Comparison of ENCODE assay signal across 35 cellular contexts in the genomic region with DNA sequence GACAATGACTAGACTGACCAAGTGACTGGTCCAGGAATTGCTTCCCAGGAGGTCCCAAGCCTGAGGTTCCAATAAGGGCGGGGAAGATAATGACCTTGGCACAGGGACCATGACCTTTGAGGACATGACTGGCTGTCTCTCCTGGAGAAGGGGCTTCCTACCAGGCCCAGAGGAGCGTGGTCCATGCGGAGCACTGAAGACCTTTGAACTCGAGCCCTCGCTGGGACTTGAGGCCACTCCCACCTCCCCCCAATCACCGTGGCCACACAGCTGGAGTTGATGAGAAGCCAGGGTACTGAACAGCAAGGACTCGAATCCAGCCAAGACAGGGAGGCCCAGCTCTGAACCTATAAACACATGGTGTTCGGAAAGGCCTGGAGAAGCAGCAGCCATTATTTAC.
DNase-seq lines count a peak whose midpoint lies in the region; ATAC-seq, FAIRE-seq and TF ChIP-seq lines count a peak whose summit lies in the region.
"Had no signal": no experiment of that assay in that cellular context is flagged by ENCODE, and none has a peak within 500 bp of the region (broad histone marks: within the 10 kb centered on the region; RNA-seq: fewer than 3 reads in every experiment).

No MANE protein-coding gene starts in this region.

- H3K4me3 Mint-ChIP-seq in activated CD4-positive, alpha-beta T cell treated with anti-CD3 and anti-CD28 coated beads, Interleukin-2, amount 10 ng/mL, durations not matched to agents 24 days and 14 days, result no peak overlapping the region
- H3K4me3 Mint-ChIP-seq: B cell; CD14-positive monocyte; CD4-positive, alpha-beta memory T cell; CD4-positive, alpha-beta T cell; CD4-positive, CD25-positive, alpha-beta regulatory T cell; CD8-positive, alpha-beta memory T cell; CD8-positive, alpha-beta T cell had no signal

- H3K9ac ChIP-seq in IMR-90 (ENCODE audit: low read depth, low read length), result no peak overlapping the region
- H3K9ac ChIP-seq in kidney (ENCODE audit: low read length in 2 of 2), result no peak overlapping the region
- H3K9ac ChIP-seq: BLaER1; BLaER1 treated with 17β-estradiol and CSF1 and Interleukin-3, amounts not matched to agents 10 nM and 100 nM had no signal

- no peak overlapping the region for H2BK15ac ChIP-seq in IMR-90 (ENCODE audit: low read depth, low read length)

- H3K18ac ChIP-seq in IMR-90 (ENCODE audit: low read depth, low read length), result no peak overlapping the region

- CTCF ChIA-PET in IMR-90 (lab: Yijun Ruan, JAX), result no interaction called here

- H3K14ac ChIP-seq in IMR-90 (replicated peaks; ENCODE audit: low read depth, low read length), result no peak overlapping the region

- H3K9me3 Mint-ChIP-seq in activated CD4-positive, alpha-beta T cell treated with anti-CD3 and anti-CD28 coated beads, Interleukin-2, amount 10 ng/mL, durations not matched to agents 24 days and 14 days, result peaks cover 7% of the 10 kb centered on the region

- no peak for TF ChIP-seq CTCF in IMR-90 (conservative IDR thresholded peaks at IDR 0.05; ENCODE audit: low read depth, low read length)
- no peak for TF ChIP-seq CTCF in kidney (IDR thresholded peaks at IDR 0.05; ENCODE audit: borderline replicate concordance, extremely low read depth, insufficient read depth)

- no peak overlapping the region for H3K4me2 ChIP-seq in IMR-90 (ENCODE audit: low read depth, low read length)
- H3K4me2 ChIP-seq: A549; BLaER1; BLaER1 treated with 17β-estradiol and CSF1 and Interleukin-3, amounts not matched to agents 10 nM and 100 nM had no signal

- POLR2A ChIA-PET in IMR-90 (lab: Charles Lee; ENCODE audit: unreplicated experiment), result no interaction called here

- WGBS in IMR-90 (ENCODE audit: extremely low coverage in 2 of 2, insufficient read length in 1 of 2), 2 experiments, result no CpG with 5 or more reads among the region's 8 CpGs

- intact Hi-C loops in activated CD4-positive, alpha-beta T cell treated with anti-CD3 and anti-CD28 coated beads, Interleukin-2, amount 10 ng/mL, durations not matched to agents 24 days and 14 days (cut with micrococcal nuclease), result no loop called here
- intact Hi-C loops in IMR-90 (cut with micrococcal nuclease) (no loop called here), kidney (cut with DNase I) (no loop called here)

- no peak overlapping the region for H3K27ac Mint-ChIP-seq in activated CD4-positive, alpha-beta T cell treated with anti-CD3 and anti-CD28 coated beads, Interleukin-2, amount 10 ng/mL, durations not matched to agents 24 days and 14 days
- H3K27ac Mint-ChIP-seq: B cell; CD4-positive, alpha-beta memory T cell; CD4-positive, alpha-beta T cell; CD4-positive, CD25-positive, alpha-beta regulatory T cell; CD8-positive, alpha-beta memory T cell; CD8-positive, alpha-beta T cell had no signal

- FAIRE-seq in kidney (lab: Jason Lieb, UNC), result no peak
- FAIRE-seq: A204.1, A549, D721Med had no signal

- no peak overlapping the region for H2BK20ac ChIP-seq in IMR-90 (ENCODE audit: low read depth, low read length)

- H3K4me1 Mint-ChIP-seq in activated CD4-positive, alpha-beta T cell treated with anti-CD3 and anti-CD28 coated beads, Interleukin-2, amount 10 ng/mL, durations not matched to agents 24 days and 14 days, result peaks cover 3% of the 10 kb centered on the region
- H3K4me1 Mint-ChIP-seq: B cell; CD14-positive monocyte; CD4-positive, alpha-beta memory T cell; CD4-positive, CD25-positive, alpha-beta regulatory T cell; CD8-positive, alpha-beta memory T cell had no signal

- dilution Hi-C loops in IMR-90 (cut with HindIII; ENCODE audit: low sequenced_read_pairs, unreplicated experiment), result no loop called here

- H4K20me1 ChIP-seq in IMR-90 (ENCODE audit: insufficient read depth, low read length), result no peaks in the 10 kb centered on the region
- H4K20me1 ChIP-seq: BLaER1; BLaER1 treated with 17β-estradiol and CSF1 and Interleukin-3, amounts not matched to agents 10 nM and 100 nM had no signal

- H3K9me3 ChIP-seq in IMR-90 (ENCODE audit: control insufficient read depth, insufficient read depth, low read length) (peaks cover 35% of the 10 kb centered on the region), kidney (ENCODE audit: control insufficient read depth in 1 of 2, low read length in 2 of 2) (no peaks in the 10 kb centered on the region)
- H3K9me3 ChIP-seq: A549, BE2C, Caco-2 had no signal

- no peak overlapping the region for H2AK5ac ChIP-seq in IMR-90 (ENCODE audit: low read depth, low read length)

- no peak overlapping the region for H2BK5ac ChIP-seq in IMR-90 (ENCODE audit: low read depth, low read length, poor library complexity, severe bottlenecking)

- H3K23ac ChIP-seq in IMR-90 (ENCODE audit: low read depth, low read length), result no peak overlapping the region

- no peak for ATAC-seq in IMR-90 (ENCODE audit: low read depth)
- ATAC-seq: A549; CD8-positive, alpha-beta T cell had no signal

- no peak overlapping the region for H3K56ac ChIP-seq in IMR-90 (ENCODE audit: extremely low read depth, insufficient read depth, low read length)

- no peak overlapping the region for H3K27ac ChIP-seq in IMR-90 (ENCODE audit: insufficient read depth, low read length)
- H3K27ac ChIP-seq in kidney (ENCODE audit: low read depth in 2 of 2, low read length in 2 of 2), result no peak overlapping the region
- H3K27ac ChIP-seq: 22Rv1; A549; BLaER1; BLaER1 treated with 17β-estradiol and CSF1 and Interleukin-3, amounts not matched to agents 10 nM and 100 nM; C4-2B had no signal

- H3K79me1 ChIP-seq in IMR-90 (ENCODE audit: low read depth in 1 of 2, low read length in 2 of 2), result no peaks in the 10 kb centered on the region

- no peaks in the 10 kb centered on the region for H3K27me3 ChIP-seq in IMR-90 (ENCODE audit: control insufficient read depth, insufficient read depth, low read length)
- H3K27me3 ChIP-seq: BE2C; BLaER1; BLaER1 treated with 17β-estradiol and CSF1 and Interleukin-3, amounts not matched to agents 10 nM and 100 nM had no signal

- in situ Hi-C loops in IMR-90 (cut with MboI; ENCODE audit: low sequenced_read_pairs), result no loop called here

- H2BK120ac ChIP-seq in IMR-90 (ENCODE audit: low read depth, low read length), result no peak overlapping the region

- no TSS peak for BruUV-seq in IMR-90 (replicated peaks; lab: Mats Ljungman, UMichigan)

- TF ChIP-seq POLR2A in IMR-90 (IDR thresholded peaks at IDR 0.05; ENCODE audit: low read depth, low read length), result no peak

- H3K4me3 ChIP-seq in IMR-90 (ENCODE audit: insufficient read depth, low read depth, low read length), result no peak overlapping the region
- H3K4me3 ChIP-seq in kidney (ENCODE audit: low read length in 2 of 2), result no peak overlapping the region
- H3K4me3 ChIP-seq: A549; BLaER1; BLaER1 treated with 17β-estradiol and CSF1 and Interleukin-3, amounts not matched to agents 10 nM and 100 nM had no signal

- no peaks in the 10 kb centered on the region for H3K9me1 ChIP-seq in IMR-90 (ENCODE audit: insufficient read depth, low read length)

- H2AK9ac ChIP-seq in IMR-90 (replicated peaks; ENCODE audit: low read depth, low read length, poor library complexity), result no peak overlapping the region

- H3K4ac ChIP-seq in IMR-90 (ENCODE audit: low read depth, low read length), result no peak overlapping the region

- H3K36me3 Mint-ChIP-seq in activated CD4-positive, alpha-beta T cell treated with anti-CD3 and anti-CD28 coated beads, Interleukin-2, amount 10 ng/mL, durations not matched to agents 24 days and 14 days (ENCODE audit: low read depth), result no peaks in the 10 kb centered on the region
- H3K36me3 Mint-ChIP-seq: CD14-positive monocyte had no signal

- no peaks in the 10 kb centered on the region for H3K36me3 ChIP-seq in IMR-90 (ENCODE audit: control insufficient read depth, insufficient read depth, low read length)
- H3K36me3 ChIP-seq in kidney (ENCODE audit: control insufficient read depth in 1 of 2, insufficient read depth in 2 of 2, low read length in 2 of 2), result no peaks in the 10 kb centered on the region
- H3K36me3 ChIP-seq: BE2C; BLaER1; BLaER1 treated with 17β-estradiol and CSF1 and Interleukin-3, amounts not matched to agents 10 nM and 100 nM had no signal

- H4K91ac ChIP-seq in IMR-90 (ENCODE audit: insufficient read depth, low read depth, low read length), result no peak overlapping the region

- no peaks in the 10 kb centered on the region for H3K4me1 ChIP-seq in IMR-90 (ENCODE audit: control insufficient read depth, insufficient read depth, low read length)
- no peaks in the 10 kb centered on the region for H3K4me1 ChIP-seq in kidney (ENCODE audit: control insufficient read depth in 1 of 2, insufficient read depth in 1 of 2, low read depth in 1 of 2, low read length in 2 of 2)
- H3K4me1 ChIP-seq: BE2C, Caco-2 had no signal

- H4K8ac ChIP-seq in IMR-90 (ENCODE audit: low read depth in 2 of 2, low read length in 2 of 2), result no peak overlapping the region

- no peak for TF ChIP-seq RAD21 in IMR-90 (IDR thresholded peaks at IDR 0.05; ENCODE audit: low read length)

- no peak overlapping the region for H4K5ac ChIP-seq in IMR-90 (ENCODE audit: low read depth, low read length)

- H3K27me3 Mint-ChIP-seq in activated CD4-positive, alpha-beta T cell treated with anti-CD3 and anti-CD28 coated beads, Interleukin-2, amount 10 ng/mL, durations not matched to agents 24 days and 14 days, result no peaks in the 10 kb centered on the region
- H3K27me3 Mint-ChIP-seq: B cell; CD4-positive, alpha-beta memory T cell; CD4-positive, alpha-beta T cell; CD4-positive, CD25-positive, alpha-beta regulatory T cell had no signal

- peak overlapping the region; percentile 21 for H2AFZ ChIP-seq in IMR-90 (replicated peaks; ENCODE audit: low read length, poor library complexity)

- DNase-seq in activated CD4-positive, alpha-beta T cell treated with anti-CD3 and anti-CD28 coated beads, Interleukin-2, amount 10 ng/mL, durations not matched to agents 24 days and 14 days, result peak; percentile 35
- no peak for DNase-seq in activated CD4-positive, alpha-beta T cell treated with anti-CD3 and anti-CD28 coated beads for 1 hour
- DNase-seq in IMR-90 (no peak), kidney (peak; percentile 51), ureter (ENCODE audit: low spot score) (no peak), GM19238 (ENCODE audit: insufficient read length, low spot score) (no peak)
- DNase-seq: 8988T; ACHN; AML-193; BE2C; C1 segment of cervical spinal cord; Caco-2; Calu3; CD4-positive, alpha-beta T cell; CD4-positive, CD25-positive, alpha-beta regulatory T cell; CD8-positive, alpha-beta memory T cell; CD8-positive, alpha-beta T cell; COR-L47; DMS 273 treated with DMSO at 0.1 percent for 48 hours; DMS153; DMS53; DMS79; DMS79 treated with DMSO at 0.1 percent for 48 hours; DND-41; EL had no signal

TF ChIP-seq in IMR-90, 13 proteins besides CTCF, POLR2A, EP300 and RAD21 (continues in another document):
- TF ChIP-seq SMC3 (IDR thresholded peaks at IDR 0.05; ENCODE audit: low read depth, low read length), result no peak
- TF ChIP-seq, protein P1, sequence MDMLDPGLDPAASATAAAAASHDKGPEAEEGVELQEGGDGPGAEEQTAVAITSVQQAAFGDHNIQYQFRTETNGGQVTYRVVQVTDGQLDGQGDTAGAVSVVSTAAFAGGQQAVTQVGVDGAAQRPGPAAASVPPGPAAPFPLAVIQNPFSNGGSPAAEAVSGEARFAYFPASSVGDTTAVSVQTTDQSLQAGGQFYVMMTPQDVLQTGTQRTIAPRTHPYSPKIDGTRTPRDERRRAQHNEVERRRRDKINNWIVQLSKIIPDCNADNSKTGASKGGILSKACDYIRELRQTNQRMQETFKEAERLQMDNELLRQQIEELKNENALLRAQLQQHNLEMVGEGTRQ (IDR thresholded peaks at IDR 0.05; ENCODE audit: low read depth, low read length), result no peak
- no peak for TF ChIP-seq CEBPB (IDR thresholded peaks at IDR 0.05; ENCODE audit: low read depth, low read length)

Comparison
In these comparisons a context has a peak if more than half of its experiments do, and no peak if none do; other contexts are left out.
1. DNase-seq: peak in activated CD4-positive, alpha-beta T cell treated with anti-CD3 and anti-CD28 coated beads, Interleukin-2, amount 10 ng/mL, durations not matched to agents 24 days and 14 days (single experiment) and kidney (single experiment); none in activated CD4-positive, alpha-beta T cell treated with anti-CD3 and anti-CD28 coated beads for 1 hour (single experiment), IMR-90 (single experiment), ureter (single experiment) and GM19238 (single experiment).